In the genomic region with DNA sequence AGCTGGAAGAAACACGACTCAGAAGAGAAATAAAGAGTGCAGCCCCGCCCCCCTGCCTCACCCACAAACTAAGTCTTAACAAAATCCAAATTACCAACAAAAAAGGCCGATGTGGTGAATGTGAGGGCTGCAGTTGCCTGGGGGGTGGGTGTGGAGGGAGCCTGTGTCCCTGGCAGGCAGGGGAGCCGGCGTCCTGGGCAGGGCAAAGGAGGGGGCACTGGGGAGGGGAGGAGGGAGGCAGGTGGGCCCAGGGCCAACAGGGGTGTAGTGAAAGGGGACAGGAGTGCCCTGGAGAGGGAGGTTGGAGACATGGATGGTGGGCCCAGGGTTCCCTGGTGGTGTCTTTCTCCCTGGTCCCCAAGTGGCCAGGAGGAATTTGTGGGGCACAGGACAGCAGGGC, we compare ENCODE assay signal across 39 cellular contexts. TPM values are rescaled to one million over a fixed set of nuclear protein-coding genes. Genes with fewer than 3 reads are reported as not detected.
"Had no signal": no experiment of that assay in that cellular context is flagged by ENCODE, and none has a peak within 500 bp of the region (broad histone marks: within the 10 kb centered on the region; RNA-seq: fewer than 3 reads in every experiment).

No MANE protein-coding gene starts in this region.

- H3K36me3 Mint-ChIP-seq: activated CD4-positive, alpha-beta memory T cell treated with anti-CD3 and anti-CD28 coated beads for 36 hours; activated naive CD4-positive, alpha-beta T cell treated with anti-CD3 and anti-CD28 coated beads, Interleukin-2, amount 10 ng/mL, durations not matched to agents 7 days and 5 days; activated naive CD4-positive, alpha-beta T cell treated with anti-CD3 and anti-CD28 coated beads, Interleukin-2, amount 50 U/mL, for 24 hours; activated naive CD8-positive, alpha-beta T cell; activated naive CD8-positive, alpha-beta T cell treated with anti-CD3 and anti-CD28 coated beads, Interleukin-2, amount 10 ng/mL, durations not matched to agents 7 days and 5 days had no signal

- H3K9me3 ChIP-seq: body of pancreas, breast epithelium had no signal

- H3K4me1 Mint-ChIP-seq: activated CD4-positive, alpha-beta T cell treated with anti-CD3 and anti-CD28 coated beads, Interleukin-2, amount 10 ng/mL, durations not matched to agents 24 days and 14 days; activated naive CD4-positive, alpha-beta T cell treated with anti-CD3 and anti-CD28 coated beads, Interleukin-2, amount 10 ng/mL, durations not matched to agents 7 days and 5 days; activated naive CD4-positive, alpha-beta T cell treated with anti-CD3 and anti-CD28 coated beads, Interleukin-2, amount 50 U/mL, for 24 hours; activated naive CD8-positive, alpha-beta T cell treated with anti-CD3 and anti-CD28 coated beads, Interleukin-2, amount 10 ng/mL, durations not matched to agents 7 days and 5 days had no signal

- H3K27me3 ChIP-seq: body of pancreas, brain microvascular endothelial cell, breast epithelium had no signal

- H3K4me3 ChIP-seq: body of pancreas, breast epithelium had no signal

- FAIRE-seq: astrocyte, TTC549 had no signal

- H3K27ac ChIP-seq: body of pancreas, brain microvascular endothelial cell, breast epithelium, VCaP had no signal

- DNase-seq: activated B cell treated with CpG ODN at 0.5 μM for 24 hours; activated CD4-positive, alpha-beta memory T cell treated with anti-CD3 and anti-CD28 coated beads for 36 hours; activated CD4-positive, alpha-beta T cell treated with anti-CD3 and anti-CD28 coated beads for 4 hours; activated CD4-positive, alpha-beta T cell treated with anti-CD3 and anti-CD28 coated beads, Interleukin-2, amount 10 ng/mL, durations not matched to agents 24 days and 14 days; activated CD4-positive, alpha-beta T cell treated with anti-CD3 and anti-CD28 coated beads, Interleukin-2, amount 50 U/mL, for 1 hour; activated CD4-positive, alpha-beta T cell treated with anti-CD3 and anti-CD28 coated beads, Interleukin-2, amount 50 U/mL, for 4 hours; activated CD4-positive, CD25-positive, alpha-beta regulatory T cell treated with anti-CD3 and anti-CD28 coated beads, Interleukin-2, amount 50 U/mL, for 72 hours; activated CD8-positive, alpha-beta memory T cell treated with anti-CD3 and anti-CD28 coated beads, Interleukin-2, amount 50 U/mL, for 4 hours; activated CD8-positive, alpha-beta T cell treated with anti-CD3 and anti-CD28 coated beads for 36 hours; activated effector memory CD4-positive, alpha-beta T cell treated with Interleukin-2 at 50 U/mL for 16 hours; activated gamma-delta T cell; activated naive CD4-positive, alpha-beta T cell treated with anti-CD3 and anti-CD28 coated beads, Interleukin-2, amount 10 ng/mL, durations not matched to agents 7 days and 5 days; activated naive CD4-positive, alpha-beta T cell treated with Interleukin-2 at 50 U/mL for 16 hours; activated naive CD8-positive, alpha-beta T cell treated with anti-CD3 and anti-CD28 coated beads, Interleukin-2, amount 10 ng/mL, durations not matched to agents 7 days and 5 days; activated naive CD8-positive, alpha-beta T cell treated with anti-CD3 and anti-CD28 coated beads, Interleukin-2, amount 50 U/mL, for 24 hours; activated T-cell treated with anti-CD3 and anti-CD28 coated beads for 4 hours; activated T-cell treated with anti-CD3 and anti-CD28 coated beads, Interleukin-2, amount 50 U/mL, for 1 hour; activated T-cell treated with anti-CD3 and anti-CD28 coated beads, Interleukin-2, amount 50 U/mL, for 4 hours; activated T-cell treated with anti-CD3 and anti-CD28 coated beads, Interleukin-2, amount 50 U/mL, for 72 hours; aorta; body of pancreas; brain microvascular endothelial cell; central memory CD4-positive, alpha-beta T cell; T-helper 1 cell; T-helper 2 cell; T-helper 9 cell had no signal

- H3K27me3 Mint-ChIP-seq: activated B cell treated with CpG ODN at 0.5 μM for 24 hours; activated CD4-positive, alpha-beta T cell treated with anti-CD3 and anti-CD28 coated beads, Interleukin-2, amount 10 ng/mL, durations not matched to agents 24 days and 14 days; activated CD8-positive, alpha-beta T cell treated with anti-CD3 and anti-CD28 coated beads for 36 hours; activated naive CD4-positive, alpha-beta T cell treated with anti-CD3 and anti-CD28 coated beads, Interleukin-2, amount 50 U/mL, for 24 hours; activated naive CD8-positive, alpha-beta T cell; activated naive CD8-positive, alpha-beta T cell treated with anti-CD3 and anti-CD28 coated beads, Interleukin-2, amount 50 U/mL, for 24 hours had no signal

- H3K27ac Mint-ChIP-seq: activated B cell treated with CpG ODN at 0.5 μM for 24 hours; activated CD4-positive, alpha-beta memory T cell treated with anti-CD3 and anti-CD28 coated beads for 36 hours; activated CD4-positive, alpha-beta T cell treated with anti-CD3 and anti-CD28 coated beads, Interleukin-2, amount 10 ng/mL, durations not matched to agents 24 days and 14 days; activated CD8-positive, alpha-beta T cell treated with anti-CD3 and anti-CD28 coated beads for 36 hours; activated naive CD4-positive, alpha-beta T cell treated with anti-CD3 and anti-CD28 coated beads, Interleukin-2, amount 10 ng/mL, durations not matched to agents 7 days and 5 days; activated naive CD4-positive, alpha-beta T cell treated with anti-CD3 and anti-CD28 coated beads, Interleukin-2, amount 50 U/mL, for 24 hours; activated naive CD8-positive, alpha-beta T cell; activated naive CD8-positive, alpha-beta T cell treated with anti-CD3 and anti-CD28 coated beads, Interleukin-2, amount 10 ng/mL, durations not matched to agents 7 days and 5 days; activated naive CD8-positive, alpha-beta T cell treated with anti-CD3 and anti-CD28 coated beads, Interleukin-2, amount 50 U/mL, for 24 hours; activated T-cell treated with anti-CD3 and anti-CD28 coated beads, Interleukin-2, amount 50 U/mL, for 72 hours; activated T-helper 2 cell treated with anti-CD3 and anti-CD28 coated beads, Interferon-gamma antibody, Interleukin-2, Interleukin-4, amounts not matched to agents 10 μg/mL and 5 μg/mL and 100 μg/mL, durations not matched to agents 14 hours and 24 hours and 36 hours; T-helper 1 cell treated with Interleukin-12 subunit alpha and Interleukin-12 subunit beta and Interleukin-4 antibody, amounts not matched to agents 30 μg/mL and 1 μg/mL, for 36 hours; T-helper 2 cell treated with Interferon-gamma antibody and Interleukin-4, amounts not matched to agents 5 μg/mL and 100 μg/mL, for 36 hours had no signal

- H3K36me3 ChIP-seq: brain microvascular endothelial cell, breast epithelium had no signal

- H3K4me3 Mint-ChIP-seq: activated B cell treated with CpG ODN at 0.5 μM for 24 hours; activated CD4-positive, alpha-beta memory T cell treated with anti-CD3 and anti-CD28 coated beads for 36 hours; activated CD4-positive, alpha-beta T cell treated with anti-CD3 and anti-CD28 coated beads, Interleukin-2, amount 10 ng/mL, durations not matched to agents 24 days and 14 days; activated CD8-positive, alpha-beta T cell treated with anti-CD3 and anti-CD28 coated beads for 36 hours; activated naive CD4-positive, alpha-beta T cell treated with anti-CD3 and anti-CD28 coated beads, Interleukin-2, amount 10 ng/mL, durations not matched to agents 7 days and 5 days; activated naive CD4-positive, alpha-beta T cell treated with anti-CD3 and anti-CD28 coated beads, Interleukin-2, amount 50 U/mL, for 24 hours; activated naive CD8-positive, alpha-beta T cell; activated naive CD8-positive, alpha-beta T cell treated with anti-CD3 and anti-CD28 coated beads, Interleukin-2, amount 10 ng/mL, durations not matched to agents 7 days and 5 days; activated naive CD8-positive, alpha-beta T cell treated with anti-CD3 and anti-CD28 coated beads, Interleukin-2, amount 50 U/mL, for 24 hours; activated T-cell treated with anti-CD3 and anti-CD28 coated beads, Interleukin-2, amount 50 U/mL, for 4 hours; activated T-cell treated with anti-CD3 and anti-CD28 coated beads, Interleukin-2, amount 50 U/mL, for 72 hours; T-helper 1 cell treated with Interleukin-12 subunit alpha and Interleukin-12 subunit beta and Interleukin-4 antibody, amounts not matched to agents 30 μg/mL and 1 μg/mL, for 36 hours; T-helper 2 cell treated with Interferon-gamma antibody and Interleukin-4, amounts not matched to agents 5 μg/mL and 100 μg/mL, for 36 hours had no signal

- H3K4me1 ChIP-seq: body of pancreas, breast epithelium had no signal

- H3K9me3 Mint-ChIP-seq: activated B cell treated with CpG ODN at 0.5 μM for 24 hours; activated CD4-positive, alpha-beta memory T cell treated with anti-CD3 and anti-CD28 coated beads for 36 hours; activated CD4-positive, alpha-beta T cell treated with anti-CD3 and anti-CD28 coated beads, Interleukin-2, amount 10 ng/mL, durations not matched to agents 24 days and 14 days; activated CD8-positive, alpha-beta T cell treated with anti-CD3 and anti-CD28 coated beads for 36 hours; activated naive CD4-positive, alpha-beta T cell treated with anti-CD3 and anti-CD28 coated beads, Interleukin-2, amount 10 ng/mL, durations not matched to agents 7 days and 5 days; activated naive CD4-positive, alpha-beta T cell treated with anti-CD3 and anti-CD28 coated beads, Interleukin-2, amount 50 U/mL, for 24 hours; activated naive CD8-positive, alpha-beta T cell treated with anti-CD3 and anti-CD28 coated beads, Interleukin-2, amount 10 ng/mL, durations not matched to agents 7 days and 5 days; activated naive CD8-positive, alpha-beta T cell treated with anti-CD3 and anti-CD28 coated beads, Interleukin-2, amount 50 U/mL, for 24 hours; activated T-cell treated with anti-CD3 and anti-CD28 coated beads, Interleukin-2, amount 50 U/mL, for 4 hours; activated T-cell treated with anti-CD3 and anti-CD28 coated beads, Interleukin-2, amount 50 U/mL, for 72 hours; activated T-helper 2 cell treated with anti-CD3 and anti-CD28 coated beads, Interferon-gamma antibody, Interleukin-2, Interleukin-4, amounts not matched to agents 10 μg/mL and 5 μg/mL and 100 μg/mL, durations not matched to agents 14 hours and 24 hours and 36 hours; T-helper 1 cell treated with Interleukin-12 subunit alpha and Interleukin-12 subunit beta and Interleukin-4 antibody, amounts not matched to agents 30 μg/mL and 1 μg/mL, for 36 hours; T-helper 2 cell treated with Interferon-gamma antibody and Interleukin-4, amounts not matched to agents 5 μg/mL and 100 μg/mL, for 36 hours had no signal

- ATAC-seq: activated CD8-positive, alpha-beta T cell treated with anti-CD3 and anti-CD28 coated beads for 36 hours; activated naive CD8-positive, alpha-beta T cell treated with anti-CD3 and anti-CD28 coated beads, Interleukin-2, amount 50 U/mL, for 24 hours; activated T-cell treated with anti-CD3 and anti-CD28 coated beads, Interleukin-2, amount 50 U/mL, for 4 hours; activated T-cell treated with anti-CD3 and anti-CD28 coated beads, Interleukin-2, amount 50 U/mL, for 72 hours; body of pancreas had no signal

RNA-seq across cellular contexts. Expression of gene IRGC, which starts 4.0 kb away (rescaled TPM):
- total RNA-seq: activated B cell treated with CpG ODN at 0.5 μM for 24 hours; activated CD4-positive, alpha-beta memory T cell treated with anti-CD3 and anti-CD28 coated beads for 36 hours; activated CD4-positive, alpha-beta T cell treated with anti-CD3 and anti-CD28 coated beads, Interleukin-2, amount 10 ng/mL, durations not matched to agents 24 days and 14 days; activated CD8-positive, alpha-beta memory T cell treated with anti-CD3 and anti-CD28 coated beads for 36 hours; activated CD8-positive, alpha-beta T cell treated with anti-CD3 and anti-CD28 coated beads for 36 hours; activated naive CD8-positive, alpha-beta T cell treated with anti-CD3 and anti-CD28 coated beads, Interleukin-2, amount 10 ng/mL, durations not matched to agents 7 days and 5 days; activated T-cell treated with anti-CD3 and anti-CD28 coated beads, Interleukin-2, amount 50 U/mL, for 4 hours; activated T-cell treated with anti-CD3 and anti-CD28 coated beads, Interleukin-2, amount 50 U/mL, for 72 hours; activated T-helper 2 cell treated with anti-CD3 and anti-CD28 coated beads, Interferon-gamma antibody, Interleukin-2, Interleukin-4, amounts not matched to agents 10 μg/mL and 5 μg/mL and 100 μg/mL, durations not matched to agents 14 hours and 24 hours and 36 hours; aorta; astrocyte; body of pancreas; breast epithelium; cardiac septum; cerebellum had no signal
- polyA plus RNA-seq: adipose tissue, aorta had no signal
